8 cellular contexts compared by ENCODE assay signal in genomic region chr4:86359944-86360478, GRCh38. TPM values are rescaled to one million over a fixed set of nuclear protein-coding genes. Genes with fewer than 3 reads are reported as not detected.
DNase-seq lines count a peak whose midpoint lies in the region; ATAC-seq, FAIRE-seq and TF ChIP-seq lines count a peak whose summit lies in the region.

Gene MAPK10 (minus strand): TSS chr4:86360053.

- no peaks in the 10 kb centered on the region for H3K36me3 Mint-ChIP-seq in activated CD4-positive, alpha-beta T cell treated with anti-CD3 and anti-CD28 coated beads, Interleukin-2, amount 10 ng/mL, durations not matched to agents 24 days and 14 days (ENCODE audit: low read depth)

- H3K4me1 Mint-ChIP-seq in activated CD4-positive, alpha-beta T cell treated with anti-CD3 and anti-CD28 coated beads, Interleukin-2, amount 10 ng/mL, durations not matched to agents 24 days and 14 days = peaks cover 13% of the 10 kb centered on the region

- ATAC-seq in GM18520 (IDR thresholded peaks at IDR 0.05; ENCODE audit: unreplicated experiment) = peak; percentile 93
- peak; percentile 96 for ATAC-seq in HG02852 (IDR thresholded peaks at IDR 0.05; ENCODE audit: unreplicated experiment)

- no peak for TF ChIP-seq CTCF in H1 (IDR thresholded peaks at IDR 0.05; ENCODE audit: control extremely low read depth in 1 of 3, insufficient read depth in 1 of 3, low read depth in 1 of 3, low read length in 3 of 3)

- H4K20me1 ChIP-seq in H1 (replicated peaks in 1 of 2; ENCODE audit: control insufficient read depth in 1 of 2, insufficient read depth in 2 of 2, low read length in 2 of 2) = no peaks in the 10 kb centered on the region

- peaks cover 1 to 18% (median 9%) of the 10 kb centered on the region in 4 experiments; a peak in 5 of 7 replicates for H3K4me1 ChIP-seq in H1 (replicated peaks in 1 of 4; ENCODE audit: control insufficient read depth in 3 of 4, insufficient read depth in 4 of 4, low read length in 3 of 4)

- H4K5ac ChIP-seq in H1 (ENCODE audit: insufficient read length, low read depth, low read length) = no peak within 1 kb of the TSS

- peak within 1 kb of the TSS; percentile 67 for H3K27ac Mint-ChIP-seq in activated CD4-positive, alpha-beta T cell treated with anti-CD3 and anti-CD28 coated beads, Interleukin-2, amount 10 ng/mL, durations not matched to agents 24 days and 14 days

- intact Hi-C loops in activated CD4-positive, alpha-beta T cell treated with anti-CD3 and anti-CD28 coated beads, Interleukin-2, amount 10 ng/mL, durations not matched to agents 24 days and 14 days (cut with micrococcal nuclease) = no loop called here

- no peak for TF ChIP-seq EP300 in H1 (IDR thresholded peaks at IDR 0.05; ENCODE audit: borderline replicate concordance in 1 of 2, low read depth in 2 of 2, low read length in 2 of 2)

- FAIRE-seq in H1 (lab: Jason Lieb, UNC) = peak; percentile 95

- no peaks in the 10 kb centered on the region for H3K36me3 ChIP-seq in H1 (ENCODE audit: control insufficient read depth in 2 of 4, insufficient read depth in 4 of 4, low read length in 3 of 4)

- TF ChIP-seq RAD21 in H1 (IDR thresholded peaks at IDR 0.05 in 1 of 2, conservative IDR thresholded peaks at IDR 0.05 in 1 of 2; ENCODE audit: low read depth in 2 of 2, low read length in 2 of 2) = no peak

- 0 out of 2 replicates have a peak within 1 kb of the TSS, but pooled peaks have one; percentile 51 for H2BK12ac ChIP-seq in H1 (ENCODE audit: low read depth, low read length)

- H3K23me2 ChIP-seq in H1 (ENCODE audit: low read depth, low read length) = no peaks in the 10 kb centered on the region

- peak within 1 kb of the TSS; percentile 59; the same call in 1 of the 2 replicates for H3K27ac ChIP-seq in H1 (ENCODE audit: low read depth, low read length)

- H3K4me2 ChIP-seq in H1 (ENCODE audit: insufficient read depth in 1 of 2, low read depth in 2 of 2, low read length in 2 of 2) = peak within 1 kb of the TSS; percentile 64 to 76

- no peaks in the 10 kb centered on the region for H3K27me3 ChIP-seq in H1 (replicated peaks in 1 of 4; ENCODE audit: control insufficient read depth in 3 of 4, extremely low read depth in 1 of 4, insufficient read depth in 3 of 4, low read length in 3 of 4)

- no peak within 1 kb of the TSS for H3K56ac ChIP-seq in H1 (replicated peaks; ENCODE audit: insufficient read length, low read depth, low read length)

- peak; percentile 85 to 93 for DNase-seq in NCI-H1930 (lab: John Stamatoyannopoulos, UW)
- peak; percentile 89 for DNase-seq in activated CD4-positive, alpha-beta T cell treated with anti-CD3 and anti-CD28 coated beads, Interleukin-2, amount 10 ng/mL, durations not matched to agents 24 days and 14 days
- DNase-seq in H1 (ENCODE audit: low read depth in 1 of 2, low spot score in 2 of 2) = peak; percentile 27 to 58
- DNase-seq in medulla oblongata (ENCODE audit: extremely low spot score) = peak; percentile 99
- peak; percentile 0 for DNase-seq in stimulated activated CD8-positive, alpha-beta memory T cell treated with anti-CD3 and anti-CD28 coated beads, Interleukin-12 subunit alpha, Interleukin-12 subunit beta, amount 100 ng/mL, for 1 hour (ENCODE audit: low read depth)
- no peak for DNase-seq in amniotic stem cell (lab: John Stamatoyannopoulos, UW)

- no peaks in the 10 kb centered on the region for H3K79me1 ChIP-seq in H1 (ENCODE audit: low read depth, low read length)

- H2BK5ac ChIP-seq in H1 (ENCODE audit: low read depth, low read length) = peak within 1 kb of the TSS; percentile 53; the same call in 1 of the 2 replicates

- H3K4me3 ChIP-seq in H1 (ENCODE audit: extremely low read depth in 1 of 4, insufficient read depth in 2 of 4, low read depth in 3 of 4, low read length in 4 of 4) = peak within 1 kb of the TSS in 3 of 4 experiments; percentile 11 to 44 (median 40); a peak in 5 of 8 replicates

- H4K91ac ChIP-seq in H1 (replicated peaks; ENCODE audit: insufficient read length, low read length) = peak within 1 kb of the TSS; percentile 58

- 0 out of 3 replicates have a peak, but pooled peaks of 1 of the 2 experiments have one; percentile 34 for TF ChIP-seq POLR2A in H1 (IDR thresholded peaks at IDR 0.05; ENCODE audit: control extremely low read depth in 1 of 2, low read depth in 2 of 2, low read length in 2 of 2)

- H2BK15ac ChIP-seq in H1 (ENCODE audit: low read length) = 0 out of 2 replicates have a peak within 1 kb of the TSS, but pooled peaks have one; percentile 66

- peak within 1 kb of the TSS; percentile 53; the same call in 1 of the 2 replicates for H3K18ac ChIP-seq in H1 (ENCODE audit: extremely low read depth, low read length)

- H4K8ac ChIP-seq in H1 (ENCODE audit: extremely low read depth, insufficient read depth, low read length) = no peak within 1 kb of the TSS

- H3K79me2 ChIP-seq in H1 (ENCODE audit: control insufficient read depth in 1 of 2, insufficient read depth in 2 of 2, low read length in 2 of 2) = no peaks in the 10 kb centered on the region

- peak within 1 kb of the TSS; percentile 77 for H3K4me3 Mint-ChIP-seq in activated CD4-positive, alpha-beta T cell treated with anti-CD3 and anti-CD28 coated beads, Interleukin-2, amount 10 ng/mL, durations not matched to agents 24 days and 14 days

- H2AK5ac ChIP-seq in H1 (ENCODE audit: low read depth, low read length) = no peak within 1 kb of the TSS

- no peaks in the 10 kb centered on the region for H3K9me3 Mint-ChIP-seq in activated CD4-positive, alpha-beta T cell treated with anti-CD3 and anti-CD28 coated beads, Interleukin-2, amount 10 ng/mL, durations not matched to agents 24 days and 14 days

- peak within 1 kb of the TSS; percentile 93 for H2AFZ ChIP-seq in H1 (ENCODE audit: low read length)

- H3K9ac ChIP-seq in H1 (replicated peaks in 1 of 4; ENCODE audit: extremely low read depth in 1 of 4, low read depth in 3 of 4, low read length in 3 of 4) = peak within 1 kb of the TSS in 2 of 4 experiments; percentile 30 to 64; a peak in 3 of 7 replicates

- H3K9me3 ChIP-seq in H1 (ENCODE audit: insufficient read depth in 2 of 2, low read depth in 1 of 2, low read length in 1 of 2) = no peaks in the 10 kb centered on the region

- H2BK120ac ChIP-seq in H1 (replicated peaks; ENCODE audit: low read depth, low read length) = no peak within 1 kb of the TSS

- H3K4ac ChIP-seq in H1 (replicated peaks; ENCODE audit: insufficient read length, low read depth, low read length) = no peak within 1 kb of the TSS

- POLR2A ChIA-PET in H1 (lab: Charles Lee; ENCODE audit: partially characterized antibody) = no interaction called here

- H3K14ac ChIP-seq in H1 (ENCODE audit: insufficient read length) = no peak within 1 kb of the TSS

- no peak within 1 kb of the TSS for H2BK20ac ChIP-seq in H1 (ENCODE audit: low read length)

- WGBS in H1 (ENCODE audit: extremely low coverage in 1 of 2, insufficient coverage in 1 of 2, insufficient read length in 1 of 2, insufficient replicate concordance in 2 of 2, low coverage in 1 of 2, low lambda C conversion rate in 2 of 2, missing lambda C conversion rate in 1 of 2), 2 experiments = 42% methylated on average over 12 of the region's 12 CpGs; no CpG with 5 or more reads in 1 of the 2 experiments

- H3K27me3 Mint-ChIP-seq in activated CD4-positive, alpha-beta T cell treated with anti-CD3 and anti-CD28 coated beads, Interleukin-2, amount 10 ng/mL, durations not matched to agents 24 days and 14 days = peaks cover 15% of the 10 kb centered on the region

- no peak within 1 kb of the TSS for H3K23ac ChIP-seq in H1 (ENCODE audit: insufficient read length)

- CTCF ChIA-PET in H1 (lab: Charles Lee; ENCODE audit: partially characterized antibody) = no interaction called here

TF ChIP-seq in H1, 55 proteins besides CTCF, POLR2A, EP300 and RAD21 (continues in another document):
- no peak for TF ChIP-seq USF2 (IDR thresholded peaks at IDR 0.05; ENCODE audit: low read length)

RNA-seq across cellular contexts. Expression of gene MAPK10, which starts in this region (rescaled TPM):
- total RNA-seq in activated CD4-positive, alpha-beta T cell treated with anti-CD3 and anti-CD28 coated beads, Interleukin-2, amount 10 ng/mL, durations not matched to agents 24 days and 14 days = not detected in 2 replicates
- 2.5 and 4.0 TPM in 2 replicates for total RNA-seq in H1 (2021; fragmentation: NEBNext Ultra II Directional; extraction: Animal tissue kit (Norgen Biotek cat#: 25700))
- 2.6 and 3.1 TPM in 2 replicates for polyA plus RNA-seq in H1 (2011; rRNA removed)
- 2.2 TPM for polyA plus RNA-seq in H1 (2011; cell fraction: cytosol; rRNA removed)
- polyA plus RNA-seq in H1 (2011; cell fraction: nucleus; rRNA removed) = 7.2 TPM
- polyA plus RNA-seq in H1 (2012, experiment 1 of 2) = 1.7 to 3.1 TPM (median 2.1 TPM) in 4 replicates
- 0.16 TPM for polyA plus RNA-seq in H1 (2012, experiment 2 of 2)
- polyA plus RNA-seq in H1 (2013, experiment 1 of 2) = 1.6 TPM
- 1.8 TPM for polyA plus RNA-seq in H1 (2013, experiment 2 of 2)
- 15.9 and 16.2 TPM in 2 replicates for polyA minus RNA-seq in H1 (2011; rRNA and poly(A)+ RNA removed)
- 8.4 TPM for polyA minus RNA-seq in H1 (2011; cell fraction: cytosol; rRNA and poly(A)+ RNA removed)
- polyA minus RNA-seq in H1 (2011; cell fraction: nucleus; rRNA and poly(A)+ RNA removed) = 61.9 TPM

Comparison
In these comparisons a context has a peak if more than half of its experiments do, and no peak if none do; other contexts are left out.
1. Peak in DNase-seq in activated CD4-positive, alpha-beta T cell treated with anti-CD3 and anti-CD28 coated beads, Interleukin-2, amount 10 ng/mL, durations not matched to agents 24 days and 14 days; RNA of the gene not detected or under 1 TPM.